Comparison of ENCODE assay signal across 9 cellular contexts in the genomic region with DNA sequence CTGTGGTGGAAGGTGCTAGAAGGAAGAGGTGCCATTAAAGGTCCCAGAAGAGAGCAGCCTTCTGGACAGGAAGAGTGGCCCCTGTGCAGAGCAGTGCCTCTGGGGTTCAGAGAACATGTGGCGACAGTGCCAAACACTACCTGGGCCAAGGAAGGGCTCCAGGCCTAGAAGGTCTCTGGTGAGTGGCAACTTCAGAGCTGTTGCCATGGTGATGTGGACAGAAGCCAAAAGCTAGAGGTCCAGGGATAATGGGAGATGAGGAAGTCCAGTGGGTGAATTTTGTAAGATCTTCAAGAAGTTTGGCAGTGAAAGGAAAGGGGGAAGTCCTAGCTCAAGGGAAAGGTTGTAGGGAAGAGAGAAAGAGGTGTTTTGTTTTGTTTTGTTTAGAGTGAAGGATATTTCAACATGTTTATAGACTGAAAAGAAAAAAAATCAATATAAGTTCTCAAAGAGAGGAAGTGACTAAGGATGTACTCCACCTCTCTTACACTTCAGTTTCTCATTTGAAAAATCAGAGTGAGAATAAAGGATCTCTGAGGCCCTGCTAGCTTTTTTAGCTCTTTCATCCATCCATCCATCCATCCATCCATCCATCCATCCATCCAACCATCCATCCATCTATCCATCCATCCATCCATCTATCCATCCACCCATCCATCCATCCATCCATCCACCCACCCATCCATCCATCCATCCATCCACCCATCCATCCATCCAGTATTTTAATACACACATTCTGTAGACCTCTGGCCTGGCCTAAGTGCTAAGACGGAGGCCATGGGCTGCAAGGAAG.
A peak's percentile ranks its signal among the peaks of the same experiment; 100 is the strongest.
DNase-seq lines count a peak whose midpoint lies in the region; ATAC-seq, FAIRE-seq and TF ChIP-seq lines count a peak whose summit lies in the region.
"Had no signal": no experiment of that assay in that cellular context is flagged by ENCODE, and none has a peak within 500 bp of the region (broad histone marks: within the 10 kb centered on the region; RNA-seq: fewer than 3 reads in every experiment).

No MANE protein-coding gene starts in this region.

- POLR2A ChIA-PET in HepG2 (lab: Yijun Ruan, JAX), result no interaction called here
- POLR2A ChIA-PET in OCI-LY7 (lab: Charles Lee), result interaction anchor here (0.9 to 2.4 kb wide), 6 partner anchors 9 to 116 kb away, joined by 3 to 13 read pairs (median 4); partner anchors contain the start of gene SMNDC1

- H3K4me1 ChIP-seq in right lobe of liver, result peaks cover 0 to 8% (median 0%) of the 10 kb centered on the region in 4 donors
- H3K4me1 ChIP-seq in HepG2 (ENCODE audit: insufficient read depth, low read length), result 0 out of 2 replicates have a peak, but pooled peaks cover under 1% of the 10 kb centered on the region
- H3K4me1 ChIP-seq in OCI-LY7 (ENCODE audit: insufficient read depth, low read length, poor library complexity, severe bottlenecking), result peaks cover 63% of the 10 kb centered on the region
- no peaks in the 10 kb centered on the region for H3K4me1 ChIP-seq in ovary (ENCODE audit: insufficient read depth)

- peaks cover 25% of the 10 kb centered on the region for H3K4me1 Mint-ChIP-seq in endothelial cell (ENCODE audit: unreplicated experiment)

- H3K9me3 ChIP-seq in right lobe of liver (no peaks in the 10 kb centered on the region), HepG2 (ENCODE audit: low read length) (no peaks in the 10 kb centered on the region), OCI-LY7 (ENCODE audit: low read length) (peaks cover 8% of the 10 kb centered on the region; the same call in 1 of the 2 replicates), ovary (no peaks in the 10 kb centered on the region)

- 75% methylated on average over 1 of the region's 2 CpGs for WGBS in right lobe of liver (ENCODE audit: insufficient coverage, low coverage, low lambda C conversion rate, missing lambda C conversion rate)
- 12% methylated on average over 2 of the region's 2 CpGs for WGBS in HepG2 (ENCODE audit: low lambda C conversion rate)
- WGBS in ovary, 3 donors, result 93 to 100% (median 96%) methylated on average over 2 of the region's 2 CpGs

- no peak overlapping the region for H3K4me3 ChIP-seq in right lobe of liver
- H3K4me3 ChIP-seq in HepG2 (replicated peaks in 1 of 3; ENCODE audit: insufficient read depth in 1 of 3, low read depth in 2 of 3, low read length in 3 of 3), result no peak overlapping the region
- no peak overlapping the region for H3K4me3 ChIP-seq in OCI-LY7 (ENCODE audit: low read depth, low read length, poor library complexity, severe bottlenecking)
- H3K4me3 ChIP-seq in ovary, result no peak overlapping the region

- no peaks in the 10 kb centered on the region for H4K20me1 ChIP-seq in HepG2 (ENCODE audit: insufficient read depth, low read length)
- H4K20me1 ChIP-seq in OCI-LY7 (ENCODE audit: insufficient read depth, low read length), result no peaks in the 10 kb centered on the region

- no peaks in the 10 kb centered on the region for H3K9me3 Mint-ChIP-seq in endothelial cell (ENCODE audit: unreplicated experiment)

- H3K4me2 ChIP-seq in HepG2 (ENCODE audit: low read depth, low read length) (no peak overlapping the region), OCI-LY7 (ENCODE audit: low read length) (peak overlapping the region; percentile 61)

- peaks cover 4% of the 10 kb centered on the region for H3K27me3 Mint-ChIP-seq in endothelial cell (ENCODE audit: unreplicated experiment)

- H3K27me3 ChIP-seq in right lobe of liver (no peaks in the 10 kb centered on the region), HepG2 (ENCODE audit: control insufficient read depth in 1 of 2, insufficient read depth in 2 of 2, low read length in 2 of 2) (peaks cover 3 to 5% of the 10 kb centered on the region in 2 experiments; a peak in 1 of 5 replicates), ovary (no peaks in the 10 kb centered on the region)

- H3K27ac Mint-ChIP-seq in endothelial cell (ENCODE audit: unreplicated experiment), result no peak overlapping the region

- ATAC-seq in right lobe of liver (peak in 3 of 4 donors; percentile 14 to 39 (median 37)), HepG2 (no peak), GM21390 (IDR thresholded peaks at IDR 0.05; ENCODE audit: unreplicated experiment) (no peak)

- TF ChIP-seq CTCF in right lobe of liver (IDR thresholded peaks at IDR 0.05) (no peak), HepG2 (CRISPR knock-in tag; IDR thresholded peaks at IDR 0.05) (no peak), OCI-LY7 (conservative IDR thresholded peaks at IDR 0.05; ENCODE audit: low read length) (no peak), endothelial cell (IDR thresholded peaks at IDR 0.05; ENCODE audit: unreplicated experiment) (no peak), ovary (IDR thresholded peaks at IDR 0.05) (no peak)

- no peak for TF ChIP-seq RAD21 in HepG2 (CRISPR knock-in tag; IDR thresholded peaks at IDR 0.05)

- BruUV-seq in HepG2 (replicated peaks; lab: Mats Ljungman, UMichigan) (no TSS peak), OCI-LY7 (replicated peaks; lab: Mats Ljungman, UMichigan) (no TSS peak)

- no peaks in the 10 kb centered on the region for H3K36me3 Mint-ChIP-seq in endothelial cell (ENCODE audit: low read depth, unreplicated experiment)

- H3K79me2 ChIP-seq in HepG2 (ENCODE audit: insufficient read depth, low read length) (no peaks in the 10 kb centered on the region), OCI-LY7 (ENCODE audit: insufficient read depth, low read depth, low read length) (no peaks in the 10 kb centered on the region)

- no peak overlapping the region for H3K9ac ChIP-seq in HepG2 (ENCODE audit: insufficient read depth, low read depth, low read length)

- no peak overlapping the region for H2AFZ ChIP-seq in HepG2 (ENCODE audit: low read length)
- H2AFZ ChIP-seq in OCI-LY7 (ENCODE audit: low read length), result no peak overlapping the region

- peak overlapping the region; percentile 24 for H3K4me3 Mint-ChIP-seq in endothelial cell (ENCODE audit: unreplicated experiment)

- TF ChIP-seq EP300 in HepG2 (IDR thresholded peaks at IDR 0.05; ENCODE audit: low read depth in 2 of 2, low read length in 2 of 2), result no peak
- TF ChIP-seq EP300 in HepG2 (CRISPR knock-in tag; IDR thresholded peaks at IDR 0.05; ENCODE audit: borderline replicate concordance), result no peak
- no peak for TF ChIP-seq EP300 in ovary (IDR thresholded peaks at IDR 0.05)

- no peaks in the 10 kb centered on the region for H3K36me3 ChIP-seq in right lobe of liver
- H3K36me3 ChIP-seq in HepG2 (replicated peaks in 1 of 2; ENCODE audit: control insufficient read depth in 1 of 2, insufficient read depth in 2 of 2, low read length in 2 of 2), result no peaks in the 10 kb centered on the region
- H3K36me3 ChIP-seq in OCI-LY7 (ENCODE audit: insufficient read depth, low read length), result peaks cover 4% of the 10 kb centered on the region; the same call in 1 of the 2 replicates
- no peaks in the 10 kb centered on the region for H3K36me3 ChIP-seq in ovary
- H3K36me3 ChIP-seq: WERI-Rb-1 had no signal

- intact Hi-C loops in right lobe of liver (cut with DNase I) (no loop called here), HepG2 (cut with micrococcal nuclease; ENCODE audit: unreplicated experiment) (no loop called here), OCI-LY7 (cut with micrococcal nuclease; ENCODE audit: unreplicated experiment) (no loop called here), ovary (cut with DNase I) (no loop called here)

- no peaks in the 10 kb centered on the region for H3K9me2 ChIP-seq in OCI-LY7 (ENCODE audit: insufficient read depth, low read length)

- CTCF ChIA-PET in HepG2 (lab: Yijun Ruan, JAX; ENCODE audit: low intra/inter-chr PET ratio, low total read pairs), result no interaction called here
- CTCF ChIA-PET in OCI-LY7 (lab: Charles Lee; ENCODE audit: unreplicated experiment), result no interaction called here

- no peak for TF ChIP-seq POLR2A in right lobe of liver (IDR thresholded peaks at IDR 0.05)
- TF ChIP-seq POLR2A in HepG2 (IDR thresholded peaks at IDR 0.05; ENCODE audit: insufficient read depth in 1 of 2, low read depth in 2 of 2, low read length in 2 of 2), result no peak
- TF ChIP-seq POLR2A in ovary (IDR thresholded peaks at IDR 0.05), result no peak

- DNase-seq in right lobe of liver (peak in 1 of 3 donors; percentile 56), HepG2 (ENCODE audit: low spot score) (no peak), OCI-LY7 (ENCODE audit: low spot score) (no peak), endothelial cell (ENCODE audit: low spot score) (no peak), inferior parietal cortex (ENCODE audit: extremely low spot score) (no peak), ovary (no peak), NCI-H1694 treated with DMSO at 0.1 percent for 48 hours (lab: John Stamatoyannopoulos, UW) (no peak)
- DNase-seq: WERI-Rb-1 had no signal

- in situ Hi-C loops in HepG2 (cut with HindIII; ENCODE audit: extremely low pct_ligation_motif_present, low pct_unique_long_range_greater_than_20kb), result no loop called here

- no peak overlapping the region for H3K27ac ChIP-seq in right lobe of liver
- no peak overlapping the region for H3K27ac ChIP-seq in HepG2 (ENCODE audit: extremely low read length, insufficient read depth, low read length)
- peak overlapping the region; percentile 28 for H3K27ac ChIP-seq in OCI-LY7 (ENCODE audit: low read depth, low read length, poor library complexity, severe bottlenecking)
- no peak overlapping the region for H3K27ac ChIP-seq in ovary
- H3K27ac ChIP-seq: WERI-Rb-1 had no signal

- FAIRE-seq in HepG2 (lab: Jason Lieb, UNC), result no peak

TF ChIP-seq in HepG2, 621 proteins besides CTCF, POLR2A, EP300 and RAD21 (continues in another document):
- TF ChIP-seq TGIF2 (CRISPR knock-in tag; IDR thresholded peaks at IDR 0.05) (no peak), SSRP1 (CRISPR knock-in tag; IDR thresholded peaks at IDR 0.05) (no peak), MNT (IDR thresholded peaks at IDR 0.05) (no peak), ZNF782 (CRISPR knock-in tag; IDR thresholded peaks at IDR 0.05; ENCODE audit: borderline replicate concordance) (no peak)

Comparison
In these comparisons a context has a peak if more than half of its experiments do, and no peak if none do; other contexts are left out.
1. ATAC-seq: peak in right lobe of liver (3 of 4); none in HepG2 (single experiment) and GM21390 (single experiment).